9 cellular contexts compared by ENCODE assay signal in genomic region chr6:111601875-111602274, GRCh38. TPM values are rescaled to one million over a fixed set of nuclear protein-coding genes. Genes with fewer than 3 reads are reported as not detected.
DNase-seq lines count a peak whose midpoint lies in the region; ATAC-seq, FAIRE-seq and TF ChIP-seq lines count a peak whose summit lies in the region.
"Had no signal": no experiment of that assay in that cellular context is flagged by ENCODE, and none has a peak within 500 bp of the region (broad histone marks: within the 10 kb centered on the region; RNA-seq: fewer than 3 reads in every experiment).

No MANE protein-coding gene starts in this region.

- H3K9me3 ChIP-seq in esophagus squamous epithelium: no peaks in the 10 kb centered on the region
- no peaks in the 10 kb centered on the region for H3K9me3 ChIP-seq in muscle layer of duodenum (ENCODE audit: control insufficient read depth in 1 of 2, low read length in 2 of 2)
- no peaks in the 10 kb centered on the region for H3K9me3 ChIP-seq in upper lobe of right lung

- ATAC-seq in upper lobe of right lung (peak; percentile 21), HG02610 (IDR thresholded peaks at IDR 0.05; ENCODE audit: unreplicated experiment) (no peak)

- DNase-seq in DMS79 treated with DMSO at 0.1 percent for 48 hours (lab: John Stamatoyannopoulos, UW): peak; percentile 52
- DNase-seq in DMS79 (lab: John Stamatoyannopoulos, UW): no peak
- no peak for DNase-seq in esophagus squamous epithelium (lab: John Stamatoyannopoulos, UW)
- no peak for DNase-seq in upper lobe of right lung
- DNase-seq in RCC 7860 (ENCODE audit: low spot score): no peak
- DNase-seq in GM12892 (ENCODE audit: insufficient read length): no peak

- H3K36me3 ChIP-seq in esophagus squamous epithelium: peaks cover 0 to 14% (median 0%) of the 10 kb centered on the region in 3 donors
- peaks cover 0 to 30% of the 10 kb centered on the region in 2 donors for H3K36me3 ChIP-seq in muscle layer of duodenum (ENCODE audit: control insufficient read depth in 1 of 2, insufficient read depth in 2 of 2, low read length in 2 of 2)
- H3K36me3 ChIP-seq in upper lobe of right lung: peaks cover 7% of the 10 kb centered on the region

- FAIRE-seq in RCC 7860 (lab: Jason Lieb, UNC) (no peak), GM12892 (lab: Jason Lieb, UNC) (no peak)

- 0 to 7% methylated on average over 1 of the region's 1 CpG for WGBS in esophagus squamous epithelium, 2 donors

- H3K4me1 ChIP-seq in esophagus squamous epithelium (peaks cover 29 to 93% (median 65%) of the 10 kb centered on the region in 3 donors), muscle layer of duodenum (ENCODE audit: control insufficient read depth in 1 of 2, insufficient read depth in 2 of 2, low read length in 2 of 2) (peaks cover 36 to 49% of the 10 kb centered on the region in 2 donors), upper lobe of right lung (peaks cover 69% of the 10 kb centered on the region)

- TF ChIP-seq CTCF in esophagus squamous epithelium (IDR thresholded peaks at IDR 0.05) (no peak), upper lobe of right lung (IDR thresholded peaks at IDR 0.05) (no peak)

- H3K27ac ChIP-seq in esophagus squamous epithelium (peak overlapping the region; percentile 95 to 99 (median 98)), muscle layer of duodenum (ENCODE audit: low read length) (peak overlapping the region; percentile 98), upper lobe of right lung (peak overlapping the region; percentile 97)
- H3K27ac ChIP-seq: 22Rv1 had no signal

- H3K27me3 ChIP-seq in esophagus squamous epithelium (no peaks in the 10 kb centered on the region), muscle layer of duodenum (ENCODE audit: low read depth, low read length) (no peaks in the 10 kb centered on the region), upper lobe of right lung (no peaks in the 10 kb centered on the region)

- TF ChIP-seq POLR2A in esophagus squamous epithelium (IDR thresholded peaks at IDR 0.05) (peak in 2 of 4 donors; percentile 40 to 53), GM12892 (IDR thresholded peaks at IDR 0.05; ENCODE audit: low read depth, low read length) (no peak)

- intact Hi-C loops in esophagus squamous epithelium (cut with DNase I) (no loop called here), upper lobe of right lung (cut with DNase I) (loop anchor here (10.0 kb wide), 1 partner anchor 117 kb away; the partner anchor contains the start of gene REV3L)

- H3K4me3 ChIP-seq in esophagus squamous epithelium (peak overlapping the region in 1 of 4 donors; percentile 76), muscle layer of duodenum (ENCODE audit: low read depth in 1 of 2, low read length in 2 of 2) (peak overlapping the region; percentile 13 to 79), upper lobe of right lung (peak overlapping the region; percentile 68)

RNA-seq across cellular contexts. Expression of gene TRAF3IP2, which starts 3.8 kb away (rescaled TPM):
- 10 to 100 TPM; 36.8 to 52.1 (median 46.7) TPM for total RNA-seq in esophagus squamous epithelium
- 32.1 TPM for total RNA-seq in upper lobe of right lung
- polyA plus RNA-seq in GM12892 (2012; ENCODE audit: missing spikeins): 18.3 TPM
